In genomic region chr12:120534203-120534702, GRCh38 we compare ENCODE assay signal across 8 cellular contexts. TPM values are rescaled to one million over a fixed set of nuclear protein-coding genes. Genes with fewer than 3 reads are reported as not detected.
DNase-seq lines count a peak whose midpoint lies in the region; ATAC-seq and TF ChIP-seq lines count a peak whose summit lies in the region.

Gene RNF10, plus strand, starts transcription at chr12:120534356. Its CDS starts 456 bp downstream, at chr12:120534812.

- H3K36me3 ChIP-seq in osteoblast (ENCODE audit: insufficient read depth, low read length) (peaks cover 8% of the 10 kb centered on the region), thymus (ENCODE audit: control insufficient read depth, insufficient read depth) (peaks cover 7% of the 10 kb centered on the region)

- H3K27ac ChIP-seq in osteoblast (ENCODE audit: low read depth, low read length) (peak within 1 kb of the TSS; percentile 83), thymus (ENCODE audit: low read depth) (peak within 1 kb of the TSS; percentile 86)

- no peaks in the 10 kb centered on the region for H3K9me3 ChIP-seq in osteoblast (ENCODE audit: low read depth, low read length)
- no peaks in the 10 kb centered on the region for H3K9me3 ChIP-seq in thymus (ENCODE audit: control insufficient read depth)

- peak within 1 kb of the TSS; percentile 97 for H3K4me3 ChIP-seq in osteoblast (ENCODE audit: insufficient read depth, low read length)
- peak within 1 kb of the TSS; percentile 91 for H3K4me3 ChIP-seq in thymus (ENCODE audit: low read length)

- H3K4me1 ChIP-seq in osteoblast (ENCODE audit: insufficient read depth, low read length), result peaks cover 45% of the 10 kb centered on the region
- peaks cover 31% of the 10 kb centered on the region for H3K4me1 ChIP-seq in thymus (ENCODE audit: control insufficient read depth, insufficient read depth, low read length)

- intact Hi-C loops in Right ventricle myocardium inferior (cut with DNase I), result no loop called here

- H2AFZ ChIP-seq in osteoblast (ENCODE audit: low read length), result peak within 1 kb of the TSS; percentile 68

- H4K20me1 ChIP-seq in osteoblast (ENCODE audit: insufficient read depth, low read length), result peaks cover 45% of the 10 kb centered on the region

- H3K27me3 ChIP-seq in osteoblast (ENCODE audit: insufficient read depth, low read length) (no peaks in the 10 kb centered on the region), thymus (ENCODE audit: control insufficient read depth, insufficient read depth) (no peaks in the 10 kb centered on the region)

- peak; percentile 54 for ATAC-seq in HG02571 (IDR thresholded peaks at IDR 0.05; ENCODE audit: unreplicated experiment)
- ATAC-seq in Right ventricle myocardium inferior, result peak; percentile 75

- WGBS in thymus, result under 1% methylated on average over 43 of the region's 43 CpGs

- H3K79me2 ChIP-seq in osteoblast (ENCODE audit: insufficient read depth, low read length), result peaks cover 51% of the 10 kb centered on the region

- H3K4me2 ChIP-seq in osteoblast (ENCODE audit: insufficient read depth, low read length), result peak within 1 kb of the TSS; percentile 96

- DNase-seq in GM03348 (ENCODE audit: low spot score) (peak; percentile 93), NCI-H1105 treated with DMSO at 0.1 percent for 48 hours (lab: John Stamatoyannopoulos, UW) (peak; percentile 93), SW480 (ENCODE audit: low spot score) (peak; percentile 87), Right ventricle myocardium inferior (ENCODE audit: missing footprints) (peak; percentile 88), osteoblast (ENCODE audit: insufficient read length, low spot score, missing footprints) (peak; percentile 93)
- DNase-seq in activated naive CD8-positive, alpha-beta T cell treated with anti-CD3 and anti-CD28 coated beads, Interleukin-2, amount 50 U/mL, for 16 hours (ENCODE audit: low read depth, low spot score), result peak; percentile 37

- TF ChIP-seq CTCF in osteoblast (IDR thresholded peaks at IDR 0.05; ENCODE audit: extremely low read depth, low read depth, low read length), result no peak

RNA-seq across cellular contexts. Expression of gene RNF10, which starts in this region (rescaled TPM):
- 294 TPM for total RNA-seq in Right ventricle myocardium inferior
- total RNA-seq in osteoblast, result 117 and 122 TPM in 2 replicates
- polyA plus RNA-seq in thymus, result 165 TPM

Comparison
In these comparisons a context has a peak if more than half of its experiments do, and no peak if none do; other contexts are left out.
1. Peak in every context shown above with its lines: DNase-seq, ATAC-seq, H3K4me3 ChIP-seq and H3K27ac ChIP-seq.
2. DNase-seq: peak in every context shown above with its lines; median percentile 93 in GM03348; 93 in NCI-H1105 treated with DMSO at 0.1 percent for 48 hours; 93 in osteoblast; 88 in Right ventricle myocardium inferior; 87 in SW480; 37 in activated naive CD8-positive, alpha-beta T cell treated with anti-CD3 and anti-CD28 coated beads, Interleukin-2, amount 50 U/mL, for 16 hours.